In the genomic region with DNA sequence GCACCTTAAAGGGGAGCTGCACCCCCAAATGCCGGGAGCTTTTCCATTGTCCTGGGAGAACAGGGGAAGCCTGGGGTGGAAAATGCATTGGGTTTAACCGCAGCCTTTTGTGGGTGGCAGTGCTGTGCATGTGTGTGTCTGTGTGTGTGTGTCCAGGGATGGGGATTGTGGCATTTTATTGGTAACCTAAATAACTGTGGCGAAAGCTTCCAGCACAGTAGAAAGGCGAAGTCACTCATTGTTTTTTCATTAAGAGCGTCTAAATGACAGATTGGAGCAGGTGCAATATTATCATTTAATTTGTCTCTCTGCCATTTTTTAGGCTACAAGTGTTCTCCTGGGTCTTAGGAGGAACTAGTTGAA, we compare ENCODE assay signal across 29 cellular contexts.
"Had no signal": no experiment of that assay in that cellular context is flagged by ENCODE, and none has a peak within 500 bp of the region (broad histone marks: within the 10 kb centered on the region; RNA-seq: fewer than 3 reads in every experiment).

No MANE protein-coding gene starts in this region.

- DNase-seq: hypothalamus; immature natural killer cell; left colon; mammary epithelial cell; mesenchymal stem cell; naive B cell; natural killer cell; nephron progenitor cell; retina; right cardiac atrium; stimulated activated CD4-positive, alpha-beta T cell treated with anti-CD3 and anti-CD28 coated beads, Interleukin-12 subunit alpha, Interleukin-12 subunit beta, amount 100 ng/mL, for 4 hours; stimulated activated CD4-positive, alpha-beta T cell treated with anti-CD3 and anti-CD28 coated beads, Interleukin-15, amount 100 ng/mL, for 24 hours; stimulated activated CD4-positive, alpha-beta T cell treated with anti-CD3 and anti-CD28 coated beads, Interleukin-2, amount 100 ng/mL, for 24 hours; stimulated activated CD4-positive, alpha-beta T cell treated with anti-CD3 and anti-CD28 coated beads, Interleukin-4, amount 100 ng/mL, for 1 hour; stimulated activated naive B cell treated with anti-CD40 and anti-IgM and Interleukin-4, amounts not matched to agents 10 μg/mL and 1 μg/mL and 100 μg/mL, for 72 hours; stimulated activated naive CD8-positive, alpha-beta T cell treated with anti-CD3 and anti-CD28 coated beads, Interleukin-15, Interleukin-2, amounts not matched to agents 100 U/mL and 50 U/mL, for 24 hours; stomach; tibial artery; trophoblast cell had no signal

- H3K4me3 ChIP-seq: heart left ventricle, left lung, lower lobe of right lung, neural progenitor cell, pancreas, prostate gland, skin epidermis, stomach, suprapubic skin, thoracic aorta, tibial artery, upper lobe of right lung had no signal

- H3K27ac ChIP-seq: heart left ventricle, left lung, lower lobe of right lung, neural progenitor cell, pancreas, prostate gland, skin epidermis, stomach, suprapubic skin, thoracic aorta, tibial artery, upper lobe of right lung had no signal

- H3K36me3 ChIP-seq: heart left ventricle, left lung, lower lobe of right lung, neural progenitor cell, pancreas, prostate gland, stomach, suprapubic skin, thoracic aorta, tibial artery, upper lobe of right lung had no signal

- H3K9ac ChIP-seq: neural progenitor cell had no signal

- H3K4me2 ChIP-seq: neural progenitor cell had no signal

- H2AFZ ChIP-seq: neural progenitor cell had no signal

- ATAC-seq: left colon; left lung; natural killer cell; pancreas; right cardiac atrium; stimulated activated naive B cell treated with anti-CD40 and anti-IgM and Interleukin-4, amounts not matched to agents 10 μg/mL and 1 μg/mL and 100 μg/mL, for 72 hours; stimulated activated naive CD8-positive, alpha-beta T cell treated with anti-CD3 and anti-CD28 coated beads, Interleukin-15, Interleukin-2, amounts not matched to agents 100 U/mL and 50 U/mL, for 24 hours; upper lobe of right lung had no signal

- H3K4me1 ChIP-seq: heart left ventricle, lower lobe of right lung, neural progenitor cell, pancreas, prostate gland, stomach, upper lobe of right lung had no signal

- H3K9me3 ChIP-seq: heart left ventricle, left lung, lower lobe of right lung, pancreas, prostate gland, stomach, suprapubic skin, thoracic aorta, tibial artery, upper lobe of right lung had no signal
